22 cellular contexts compared by ENCODE assay signal in the genomic region with DNA sequence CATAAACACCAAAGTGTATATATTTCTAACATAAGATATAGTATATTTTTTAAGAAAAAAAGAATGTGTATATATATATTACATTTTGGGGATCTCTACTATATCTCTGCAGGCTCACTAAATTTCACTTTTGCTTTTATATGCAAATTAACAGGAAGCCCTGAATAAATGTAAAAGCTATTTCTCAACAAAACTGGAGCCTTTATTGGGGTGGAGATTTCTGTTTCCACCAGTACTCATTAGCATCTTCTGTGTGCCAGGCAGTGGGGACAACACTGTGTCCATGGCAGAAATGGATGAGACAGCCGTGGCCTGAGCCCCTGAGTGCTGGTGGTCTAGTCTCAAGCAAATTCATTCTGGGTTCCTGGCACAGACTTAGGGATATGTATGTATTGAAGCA. TPM values are rescaled to one million over a fixed set of nuclear protein-coding genes. Genes with fewer than 3 reads are reported as not detected.
DNase-seq lines count a peak whose midpoint lies in the region; ATAC-seq, FAIRE-seq and TF ChIP-seq lines count a peak whose summit lies in the region.
"Had no signal": no experiment of that assay in that cellular context is flagged by ENCODE, and none has a peak within 500 bp of the region (broad histone marks: within the 10 kb centered on the region; RNA-seq: fewer than 3 reads in every experiment).

No MANE protein-coding gene starts in this region.

- no peaks in the 10 kb centered on the region for H3K79me2 ChIP-seq in MM.1S (ENCODE audit: low read length)
- H3K79me2 ChIP-seq in HepG2 (ENCODE audit: insufficient read depth, low read length), result no peaks in the 10 kb centered on the region

- H3K4me2 ChIP-seq in BLaER1 treated with 17β-estradiol and CSF1 and Interleukin-3, amounts not matched to agents 10 nM and 100 nM, result peak overlapping the region; percentile 52 to 78 (median 67); a peak in 21 of 22 replicates
- H3K4me2 ChIP-seq in MM.1S (ENCODE audit: low read depth, low read length) (peak overlapping the region; percentile 64), HepG2 (ENCODE audit: low read depth, low read length) (no peak overlapping the region)
- H3K4me2 ChIP-seq: GM23338, SK-N-SH had no signal

- H3K4me1 ChIP-seq in BLaER1 treated with 17β-estradiol and CSF1 and Interleukin-3, amounts not matched to agents 10 nM and 100 nM, result peaks cover 5 to 59% (median 50%) of the 10 kb centered on the region in 10 experiments; a peak in 18 of 20 replicates
- peaks cover 10% of the 10 kb centered on the region for H3K4me1 ChIP-seq in MM.1S (ENCODE audit: low read length)
- H3K4me1 ChIP-seq in HepG2 (ENCODE audit: insufficient read depth, low read length), result peaks cover 9% of the 10 kb centered on the region

- POLR2A ChIA-PET in HepG2 (lab: Yijun Ruan, JAX), result no interaction called here

- H3K4me3 ChIP-seq in BLaER1 treated with 17β-estradiol and CSF1 and Interleukin-3, amounts not matched to agents 10 nM and 100 nM, result no peak overlapping the region
- H3K4me3 ChIP-seq in MM.1S (ENCODE audit: low read length) (0 out of 2 replicates have a peak overlapping the region, but pooled peaks have one; percentile 9), HepG2 (replicated peaks in 1 of 3; ENCODE audit: insufficient read depth in 1 of 3, low read depth in 2 of 3, low read length in 3 of 3) (no peak overlapping the region)
- H3K4me3 ChIP-seq: GM23338, Peyer's patch had no signal

- intact Hi-C loops in HepG2 (cut with micrococcal nuclease; ENCODE audit: unreplicated experiment), result no loop called here

- no peak for TF ChIP-seq RAD21 in HepG2 (CRISPR knock-in tag; IDR thresholded peaks at IDR 0.05)

- TF ChIP-seq EP300 in HepG2 (IDR thresholded peaks at IDR 0.05; ENCODE audit: low read depth in 2 of 2, low read length in 2 of 2) (no peak), HepG2 (CRISPR knock-in tag; IDR thresholded peaks at IDR 0.05; ENCODE audit: borderline replicate concordance) (no peak)

- H3K9me2 ChIP-seq in MM.1S (replicated peaks; ENCODE audit: insufficient read depth, low read length), result no peaks in the 10 kb centered on the region
- H3K9me2 ChIP-seq: SK-N-SH had no signal

- BruUV-seq in HepG2 (replicated peaks; lab: Mats Ljungman, UMichigan), result no TSS peak

- CTCF ChIA-PET in HepG2 (lab: Yijun Ruan, JAX; ENCODE audit: low intra/inter-chr PET ratio, low total read pairs), result interaction anchor here (1.0 kb wide), 1 partner anchor 137 kb away, joined by 3 read pairs; no protein-coding TSS in a partner anchor

- no peaks in the 10 kb centered on the region for H3K36me3 ChIP-seq in BLaER1 treated with 17β-estradiol and CSF1 and Interleukin-3, amounts not matched to agents 10 nM and 100 nM
- H3K36me3 ChIP-seq in MM.1S (replicated peaks; ENCODE audit: insufficient read depth, low read length) (no peaks in the 10 kb centered on the region), HepG2 (replicated peaks in 1 of 2; ENCODE audit: control insufficient read depth in 1 of 2, insufficient read depth in 2 of 2, low read length in 2 of 2) (no peaks in the 10 kb centered on the region)
- H3K36me3 ChIP-seq: Peyer's patch had no signal

- TF ChIP-seq POLR2A in HepG2 (IDR thresholded peaks at IDR 0.05; ENCODE audit: insufficient read depth in 1 of 2, low read depth in 2 of 2, low read length in 2 of 2), result no peak

- TF ChIP-seq CTCF in MM.1S (IDR thresholded peaks at IDR 0.05; ENCODE audit: low read length) (no peak), HepG2 (CRISPR knock-in tag; IDR thresholded peaks at IDR 0.05) (no peak)

- WGBS in HepG2 (ENCODE audit: low lambda C conversion rate), result 25% methylated on average over 1 of the region's 1 CpG

- peak overlapping the region in 6 of 11 experiments; percentile 29 to 57 (median 45); a peak in 10 of 22 replicates for H3K27ac ChIP-seq in BLaER1 treated with 17β-estradiol and CSF1 and Interleukin-3, amounts not matched to agents 10 nM and 100 nM
- H3K27ac ChIP-seq in MM.1S (ENCODE audit: low read length) (no peak overlapping the region), HepG2 (ENCODE audit: extremely low read length, insufficient read depth, low read length) (no peak overlapping the region)
- H3K27ac ChIP-seq: Peyer's patch had no signal

- no peaks in the 10 kb centered on the region for H3K27me3 ChIP-seq in BLaER1 treated with 17β-estradiol and CSF1 and Interleukin-3, amounts not matched to agents 10 nM and 100 nM
- H3K27me3 ChIP-seq in MM.1S (replicated peaks; ENCODE audit: insufficient read depth, low read length) (no peaks in the 10 kb centered on the region), HepG2 (ENCODE audit: control insufficient read depth in 1 of 2, insufficient read depth in 2 of 2, low read length in 2 of 2) (no peaks in the 10 kb centered on the region; a peak in 1 of 5 replicates)
- H3K27me3 ChIP-seq: Peyer's patch had no signal

- H2AFZ ChIP-seq in MM.1S (ENCODE audit: low read length) (0 out of 2 replicates have a peak overlapping the region, but pooled peaks have one; percentile 36), HepG2 (ENCODE audit: low read length) (no peak overlapping the region)
- H2AFZ ChIP-seq: GM23338 had no signal

- H3F3A ChIP-seq in MM.1S (ENCODE audit: insufficient read depth, low read length), result no peaks in the 10 kb centered on the region

- ATAC-seq in GM19025 (IDR thresholded peaks at IDR 0.05; ENCODE audit: low read depth, unreplicated experiment), result peak; percentile 53
- peak; percentile 35 for ATAC-seq in GM21825 (IDR thresholded peaks at IDR 0.05; ENCODE audit: unreplicated experiment)
- ATAC-seq in HepG2, result no peak
- ATAC-seq in GM21423 (IDR thresholded peaks at IDR 0.05; ENCODE audit: unreplicated experiment), result no peak
- ATAC-seq: GM23338, natural killer cell had no signal

- no peaks in the 10 kb centered on the region for H4K20me1 ChIP-seq in BLaER1 treated with 17β-estradiol and CSF1 and Interleukin-3, amounts not matched to agents 10 nM and 100 nM
- H4K20me1 ChIP-seq in MM.1S (ENCODE audit: insufficient read depth, low read length), result no peaks in the 10 kb centered on the region
- no peaks in the 10 kb centered on the region for H4K20me1 ChIP-seq in HepG2 (ENCODE audit: insufficient read depth, low read length)

- FAIRE-seq in HepG2 (lab: Jason Lieb, UNC), result no peak

- peak; percentile 45 for DNase-seq in MM.1S
- DNase-seq in stimulated activated CD4-positive, alpha-beta T cell treated with anti-CD3 and anti-CD28 coated beads, Interleukin-2, amount 100 ng/mL, for 24 hours, result no peak
- no peak for DNase-seq in HepG2 (ENCODE audit: low spot score)
- DNase-seq in NCI-H446 (lab: John Stamatoyannopoulos, UW), result no peak
- DNase-seq: activated CD4-positive, alpha-beta T cell treated with anti-CD3 and anti-CD28 coated beads, Interleukin-2, amount 10 ng/mL, durations not matched to agents 7 days and 5 days; activated naive CD4-positive, alpha-beta T cell treated with anti-CD3 and anti-CD28 coated beads for 36 hours; activated T-cell treated with anti-CD3 and anti-CD28 coated beads, Interleukin-2, amount 50 U/mL, for 1 hour; islet precursor cell; natural killer cell; NCI-H187; NCI-H524; Peyer's patch; SK-N-SH; stimulated activated CD4-positive, alpha-beta T cell treated with anti-CD3 and anti-CD28 coated beads, Interleukin-4, amount 100 ng/mL, for 1 hour; substantia nigra had no signal

- H3K9me3 ChIP-seq in BLaER1 treated with 17β-estradiol and CSF1 and Interleukin-3, amounts not matched to agents 10 nM and 100 nM (replicated peaks in 1 of 11), result no peaks in the 10 kb centered on the region
- no peaks in the 10 kb centered on the region for H3K9me3 ChIP-seq in MM.1S (replicated peaks; ENCODE audit: insufficient read depth, low read length)
- H3K9me3 ChIP-seq in HepG2 (ENCODE audit: low read length), result no peaks in the 10 kb centered on the region
- H3K9me3 ChIP-seq: Peyer's patch, SK-N-SH had no signal

- peak overlapping the region in 1 of 11 experiments; percentile 57; a peak in 2 of 22 replicates for H3K9ac ChIP-seq in BLaER1 treated with 17β-estradiol and CSF1 and Interleukin-3, amounts not matched to agents 10 nM and 100 nM
- H3K9ac ChIP-seq in MM.1S (ENCODE audit: low read length), result no peak overlapping the region
- H3K9ac ChIP-seq in HepG2 (ENCODE audit: insufficient read depth, low read depth, low read length), result no peak overlapping the region
- H3K9ac ChIP-seq: SK-N-SH had no signal

- in situ Hi-C loops in HepG2 (cut with HindIII; ENCODE audit: extremely low pct_ligation_motif_present, low pct_unique_long_range_greater_than_20kb), result no loop called here

TF ChIP-seq in HepG2, 621 proteins besides CTCF, POLR2A, EP300 and RAD21:
- TF ChIP-seq ZMYM2 (CRISPR knock-in tag; IDR thresholded peaks at IDR 0.05) (no peak), EED (CRISPR knock-in tag; IDR thresholded peaks at IDR 0.05) (no peak), ZNF781 (CRISPR knock-in tag; IDR thresholded peaks at IDR 0.05; ENCODE audit: borderline replicate concordance, not compliant biosample characterization) (no peak), ZNF224 (CRISPR knock-in tag; IDR thresholded peaks at IDR 0.05) (no peak)

RNA-seq across cellular contexts. Expression of a gene that starts 41.3 kb away (rescaled TPM):
- total RNA-seq in HepG2 (2016; rRNA removed; fragmentation: Illumina TruSeq; extraction: Trizol), result not detected in 2 replicates
- total RNA-seq in HepG2 (2016; cell fraction: cytosol; rRNA removed; fragmentation: Illumina TruSeq; extraction: Trizol; ENCODE audit: low read depth), result not detected in 2 replicates
- not detected in 2 replicates for total RNA-seq in HepG2 (2016; cell fraction: insoluble cytoplasmic fraction; rRNA removed; fragmentation: Illumina TruSeq; extraction: Trizol)
- not detected in 2 replicates for total RNA-seq in HepG2 (2016; cell fraction: membrane; rRNA removed; fragmentation: Illumina TruSeq; extraction: Trizol)
- total RNA-seq in HepG2 (2016; cell fraction: nucleus; rRNA removed; fragmentation: Illumina TruSeq; extraction: Trizol), result not detected in 2 replicates
- polyA plus RNA-seq in HepG2 (2011; rRNA removed), result 0.01 TPM in 1 of 2 replicates, not detected in the other
- polyA plus RNA-seq in HepG2 (2011; cell fraction: cytosol; rRNA removed), result not detected in 2 replicates
- polyA plus RNA-seq in HepG2 (2011; cell fraction: nucleus; rRNA removed), result not detected in 2 replicates
- polyA plus RNA-seq in HepG2 (2012), result not detected in 2 replicates
- polyA plus RNA-seq in HepG2 (2016; cell fraction: cytosol; fragmentation: Illumina TruSeq; extraction: Trizol; ENCODE audit: low read depth), result not detected in 2 replicates
- not detected in 2 replicates for polyA plus RNA-seq in HepG2 (2016; cell fraction: insoluble cytoplasmic fraction; fragmentation: Illumina TruSeq; extraction: Trizol; ENCODE audit: low read depth)
- polyA plus RNA-seq in HepG2 (2016; cell fraction: membrane; fragmentation: Illumina TruSeq; extraction: Trizol; ENCODE audit: low read depth), result not detected in 2 replicates
- polyA plus RNA-seq in HepG2 (2016; cell fraction: nucleus; fragmentation: Illumina TruSeq; extraction: Trizol; ENCODE audit: insufficient read depth, low read depth), result not detected in 2 replicates
- polyA minus RNA-seq in HepG2 (2011; rRNA and poly(A)+ RNA removed; ENCODE audit: low replicate concordance), result not detected in 2 replicates
- not detected in 2 replicates for polyA minus RNA-seq in HepG2 (2011; cell fraction: cytosol; rRNA and poly(A)+ RNA removed)
- not detected in 2 replicates for polyA minus RNA-seq in HepG2 (2011; cell fraction: nucleus; rRNA and poly(A)+ RNA removed)
- total RNA-seq: activated CD4-positive, alpha-beta T cell treated with anti-CD3 and anti-CD28 coated beads, Interleukin-2, amount 10 ng/mL, durations not matched to agents 7 days and 5 days; activated naive CD4-positive, alpha-beta T cell treated with anti-CD3 and anti-CD28 coated beads for 36 hours; GM23338; natural killer cell; Peyer's patch; posterior vena cava; skeletal muscle tissue had no signal
- polyA plus RNA-seq: GM23338, SK-N-SH had no signal

Comparison
In these comparisons a context has a peak if more than half of its experiments do, and no peak if none do; other contexts are left out.
1. H3K27ac ChIP-seq: peak in BLaER1 treated with 17β-estradiol and CSF1 and Interleukin-3, amounts not matched to agents 10 nM and 100 nM (6 of 11); none in MM.1S (single experiment) and HepG2 (single experiment).
2. ATAC-seq: peak in GM19025 (single experiment) and GM21825 (single experiment); none in HepG2 (single experiment) and GM21423 (single experiment).